In genomic region chr9:83965350-83966208, GRCh38 we compare ENCODE assay signal across 8 cellular contexts. TPM values are rescaled to one million over a fixed set of nuclear protein-coding genes. Genes with fewer than 3 reads are reported as not detected.
DNase-seq lines count a peak whose midpoint lies in the region; ATAC-seq and TF ChIP-seq lines count a peak whose summit lies in the region.

No MANE protein-coding gene starts in this region.

- TF ChIP-seq POLR2A in thyroid gland (IDR thresholded peaks at IDR 0.05): no peak

- DNase-seq in Right ventricle myocardium superior (no peak), cardiac septum (ENCODE audit: low spot score) (no peak), SJCRH30 (peak; percentile 21 to 73), glutamatergic neuron (no peak), GDM1 (lab: John Stamatoyannopoulos, UW) (no peak), thyroid gland (no peak)

- intact Hi-C loops in Right ventricle myocardium superior (cut with DNase I): no loop called here
- intact Hi-C loops in cardiac septum (cut with DNase I): no loop called here
- intact Hi-C loops in thyroid gland (cut with DNase I): no loop called here

- peaks cover 40% of the 10 kb centered on the region for H3K36me3 ChIP-seq in SJCRH30
- H3K36me3 ChIP-seq in thyroid gland: peaks cover 31 to 36% of the 10 kb centered on the region in 2 donors

- peak overlapping the region; percentile 85 for H3K27ac Mint-ChIP-seq in glutamatergic neuron (ENCODE audit: unreplicated experiment)

- peaks cover 2% of the 10 kb centered on the region for H3K27me3 Mint-ChIP-seq in glutamatergic neuron (ENCODE audit: unreplicated experiment)

- peaks cover 19% of the 10 kb centered on the region for H3K4me1 Mint-ChIP-seq in glutamatergic neuron (ENCODE audit: low read depth, unreplicated experiment)

- H3K27me3 ChIP-seq in SJCRH30: no peaks in the 10 kb centered on the region
- no peaks in the 10 kb centered on the region for H3K27me3 ChIP-seq in thyroid gland

- ATAC-seq in Right ventricle myocardium superior (ENCODE audit: poor library complexity) (peak; percentile 47), HG02763 (IDR thresholded peaks at IDR 0.05; ENCODE audit: unreplicated experiment) (no peak), HG03097 (IDR thresholded peaks at IDR 0.05; ENCODE audit: low FRiP score, unreplicated experiment) (no peak)

- no peaks in the 10 kb centered on the region for H3K36me3 Mint-ChIP-seq in glutamatergic neuron (ENCODE audit: unreplicated experiment)

- H3K9me3 ChIP-seq in SJCRH30 (replicated peaks): no peaks in the 10 kb centered on the region
- no peaks in the 10 kb centered on the region for H3K9me3 ChIP-seq in thyroid gland

- H3K4me1 ChIP-seq in SJCRH30: no peaks in the 10 kb centered on the region
- peaks cover 0 to 6% of the 10 kb centered on the region in 2 donors for H3K4me1 ChIP-seq in thyroid gland

- no peak for TF ChIP-seq CTCF in glutamatergic neuron (IDR thresholded peaks at IDR 0.05; ENCODE audit: partially characterized antibody, unreplicated experiment)
- TF ChIP-seq CTCF in thyroid gland (IDR thresholded peaks at IDR 0.05): no peak

- H3K27ac ChIP-seq in SJCRH30 (peak overlapping the region; percentile 1; the same call in 1 of the 2 replicates), thyroid gland (no peak overlapping the region)

- 79 to 80% methylated on average over 11 of the region's 11 CpGs for WGBS in thyroid gland, 2 donors

- no peak overlapping the region for H3K4me3 Mint-ChIP-seq in glutamatergic neuron (ENCODE audit: unreplicated experiment)

- H3K4me3 ChIP-seq in SJCRH30 (no peak overlapping the region), thyroid gland (replicated peaks in 1 of 3) (no peak overlapping the region)

- H3K9me3 Mint-ChIP-seq in glutamatergic neuron (ENCODE audit: unreplicated experiment): peaks cover 8% of the 10 kb centered on the region

RNA-seq across cellular contexts. Expression of gene HNRNPK, which starts 14.4 kb away (rescaled TPM):
- 248 TPM for total RNA-seq in Right ventricle myocardium superior
- total RNA-seq in cardiac septum: 303 TPM
- 1,096 and 1,200 TPM in 2 replicates for total RNA-seq in SJCRH30 (2014; rRNA removed; shearing (Covaris generic))
- 763 TPM for total RNA-seq in glutamatergic neuron (ENCODE audit: unreplicated experiment)
- total RNA-seq in thyroid gland: 100 to 1,000 TPM; 501 to 702 (median 639) TPM

RNA-seq across cellular contexts. Expression of gene RMI1, which starts 15.0 kb away (rescaled TPM):
- total RNA-seq in Right ventricle myocardium superior: 7.6 TPM
- 3.9 TPM for total RNA-seq in cardiac septum
- total RNA-seq in SJCRH30 (2014; rRNA removed; shearing (Covaris generic)): 10.9 and 11.1 TPM in 2 replicates
- 24.2 TPM for total RNA-seq in glutamatergic neuron (ENCODE audit: unreplicated experiment)
- total RNA-seq in thyroid gland: 10 to 100 TPM in 2 of 4 donors, 1 to 10 TPM in 2; 7.2 to 11.4 (median 9.7) TPM

RNA-seq across cellular contexts. Expression of gene KIF27, which starts 44.3 kb away (rescaled TPM):
- total RNA-seq in Right ventricle myocardium superior: 3.8 TPM
- 3.0 TPM for total RNA-seq in cardiac septum
- total RNA-seq in SJCRH30 (2014; rRNA removed; shearing (Covaris generic)): 2.0 and 3.9 TPM in 2 replicates
- total RNA-seq in glutamatergic neuron (ENCODE audit: unreplicated experiment): 4.2 TPM
- 10 to 100 TPM; 17.6 to 28.2 (median 19.2) TPM for total RNA-seq in thyroid gland

Comparison
In these comparisons a context has a peak if more than half of its experiments do, and no peak if none do; other contexts are left out.
1. DNase-seq: peak in SJCRH30 (2 of 2); none in Right ventricle myocardium superior (single experiment), cardiac septum (single experiment), glutamatergic neuron (single experiment), GDM1 (single experiment) and thyroid gland (0 of 2).